8 cellular contexts compared by ENCODE assay signal in the genomic region with DNA sequence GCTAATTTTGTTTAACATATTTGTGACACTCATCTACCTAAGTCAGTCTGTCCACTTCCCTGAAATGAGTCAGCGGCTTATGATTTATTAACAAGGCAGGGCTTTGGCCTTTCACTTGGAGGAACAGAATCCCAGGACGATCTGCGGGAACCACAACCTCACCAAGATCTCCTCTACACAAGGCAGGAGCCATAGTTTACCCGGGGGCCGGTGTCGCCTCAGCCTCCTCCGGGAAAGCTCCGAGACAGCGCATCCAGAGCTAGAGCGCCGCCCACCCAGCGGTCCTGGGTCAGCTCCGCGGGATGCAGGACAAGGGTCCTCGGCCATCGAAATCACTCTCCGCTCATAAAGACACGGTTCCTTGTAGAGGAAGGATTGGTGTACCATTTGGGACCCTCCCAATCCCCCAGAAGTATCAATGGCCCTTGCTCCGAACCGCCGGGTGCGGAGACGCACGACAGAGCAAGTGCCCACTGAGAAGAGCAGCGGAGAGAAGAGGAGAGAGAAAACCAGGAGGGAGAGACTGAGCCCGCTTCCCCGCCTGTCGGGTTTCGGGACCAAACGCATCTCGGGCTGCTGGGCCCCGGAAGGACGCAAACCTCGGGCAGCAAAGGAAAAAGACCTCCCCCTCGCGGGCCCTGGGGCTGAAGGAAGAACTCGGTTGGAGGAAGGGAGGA. TPM values are rescaled to one million over a fixed set of nuclear protein-coding genes. Genes with fewer than 3 reads are reported as not detected.
DNase-seq lines count a peak whose midpoint lies in the region; ATAC-seq and TF ChIP-seq lines count a peak whose summit lies in the region.

No MANE protein-coding gene starts in this region.

- H3K36me3 ChIP-seq in skeletal muscle satellite cell (ENCODE audit: insufficient read depth, low read length), result no peaks in the 10 kb centered on the region

- H3K27me3 ChIP-seq in skeletal muscle satellite cell (ENCODE audit: control insufficient read depth, insufficient read depth, low read length), result no peaks in the 10 kb centered on the region

- H3K9me3 Mint-ChIP-seq in activated CD4-positive, alpha-beta memory T cell treated with anti-CD3 and anti-CD28 coated beads for 36 hours, result no peaks in the 10 kb centered on the region
- no peaks in the 10 kb centered on the region for H3K9me3 Mint-ChIP-seq in activated CD4-positive, alpha-beta memory T cell treated with anti-CD3 and anti-CD28 coated beads, Interleukin-2, amount 10 ng/mL, durations not matched to agents 7 days and 5 days
- no peaks in the 10 kb centered on the region for H3K9me3 Mint-ChIP-seq in WTC11

- H3K36me3 Mint-ChIP-seq in activated CD4-positive, alpha-beta memory T cell treated with anti-CD3 and anti-CD28 coated beads for 36 hours, result no peaks in the 10 kb centered on the region
- H3K36me3 Mint-ChIP-seq in activated CD4-positive, alpha-beta memory T cell treated with anti-CD3 and anti-CD28 coated beads, Interleukin-2, amount 10 ng/mL, durations not matched to agents 7 days and 5 days (ENCODE audit: low read depth), result no peaks in the 10 kb centered on the region
- no peaks in the 10 kb centered on the region for H3K36me3 Mint-ChIP-seq in WTC11

- H3K4me1 ChIP-seq in skeletal muscle satellite cell (ENCODE audit: control insufficient read depth, insufficient read depth, low read length), result peaks cover 53% of the 10 kb centered on the region

- H3K9ac ChIP-seq in skeletal muscle satellite cell (ENCODE audit: low read depth, low read length), result peak overlapping the region; percentile 72

- H3K4me3 ChIP-seq in skeletal muscle satellite cell (ENCODE audit: low read length), result peak overlapping the region; percentile 60

- DNase-seq in activated CD4-positive, alpha-beta memory T cell treated with anti-CD3 and anti-CD28 coated beads for 36 hours, result no peak
- no peak for DNase-seq in activated CD4-positive, alpha-beta memory T cell treated with anti-CD3 and anti-CD28 coated beads, Interleukin-2, amount 10 ng/mL, durations not matched to agents 7 days and 5 days
- DNase-seq in WTC11 (ENCODE audit: low spot score) (peak; percentile 38), hippocampal formation (lab: John Stamatoyannopoulos, UW) (peak; percentile 14 to 53), GM13976 (ENCODE audit: low spot score) (no peak), GM19240 (ENCODE audit: insufficient read length, low spot score) (no peak)
- no peak for DNase-seq in stimulated activated naive CD4-positive, alpha-beta T cell treated with Interleukin-2 at 50 U/mL for 16 hours (lab: John Stamatoyannopoulos, UW)

- in situ Hi-C loops in GM13976 (cut with MboI; ENCODE audit: low sequenced_read_pairs, unreplicated experiment), result loop anchor here (25.0 kb wide), 2 partner anchors 741 to 1066 kb away; no protein-coding TSS in a partner anchor

- H3K27ac Mint-ChIP-seq in activated CD4-positive, alpha-beta memory T cell treated with anti-CD3 and anti-CD28 coated beads for 36 hours, result no peak overlapping the region
- no peak overlapping the region for H3K27ac Mint-ChIP-seq in activated CD4-positive, alpha-beta memory T cell treated with anti-CD3 and anti-CD28 coated beads, Interleukin-2, amount 10 ng/mL, durations not matched to agents 7 days and 5 days
- no peak overlapping the region for H3K27ac Mint-ChIP-seq in WTC11

- H3K4me3 Mint-ChIP-seq in activated CD4-positive, alpha-beta memory T cell treated with anti-CD3 and anti-CD28 coated beads for 36 hours, result peak overlapping the region; percentile 20
- H3K4me3 Mint-ChIP-seq in activated CD4-positive, alpha-beta memory T cell treated with anti-CD3 and anti-CD28 coated beads, Interleukin-2, amount 10 ng/mL, durations not matched to agents 7 days and 5 days, result no peak overlapping the region
- H3K4me3 Mint-ChIP-seq in WTC11, result peak overlapping the region; percentile 73

- CTCF ChIA-PET in activated CD4-positive, alpha-beta memory T cell treated with anti-CD3 and anti-CD28 coated beads for 36 hours (lab: Charles Lee), result no interaction called here
- CTCF ChIA-PET in activated CD4-positive, alpha-beta memory T cell treated with anti-CD3 and anti-CD28 coated beads, Interleukin-2, amount 10 ng/mL, durations not matched to agents 7 days and 5 days (lab: Charles Lee), result no interaction called here
- CTCF ChIA-PET in WTC11 (lab: Charles Lee), result interaction anchor here (0.9 kb wide), 1 partner anchor 12 kb away, joined by 3 read pairs; no protein-coding TSS in a partner anchor

- peaks cover 36% of the 10 kb centered on the region for H3K27me3 Mint-ChIP-seq in activated CD4-positive, alpha-beta memory T cell treated with anti-CD3 and anti-CD28 coated beads for 36 hours
- peaks cover 57% of the 10 kb centered on the region for H3K27me3 Mint-ChIP-seq in activated CD4-positive, alpha-beta memory T cell treated with anti-CD3 and anti-CD28 coated beads, Interleukin-2, amount 10 ng/mL, durations not matched to agents 7 days and 5 days
- peaks cover 19% of the 10 kb centered on the region for H3K27me3 Mint-ChIP-seq in WTC11 (ENCODE audit: low read depth)

- ATAC-seq in WTC11, result peak; percentile 85

- peaks cover 11% of the 10 kb centered on the region for H3K4me1 Mint-ChIP-seq in activated CD4-positive, alpha-beta memory T cell treated with anti-CD3 and anti-CD28 coated beads for 36 hours (ENCODE audit: low read depth)
- peaks cover 6% of the 10 kb centered on the region for H3K4me1 Mint-ChIP-seq in activated CD4-positive, alpha-beta memory T cell treated with anti-CD3 and anti-CD28 coated beads, Interleukin-2, amount 10 ng/mL, durations not matched to agents 7 days and 5 days
- H3K4me1 Mint-ChIP-seq in WTC11, result peaks cover 13% of the 10 kb centered on the region

- H3K9me3 ChIP-seq in skeletal muscle satellite cell (replicated peaks; ENCODE audit: low read length), result no peaks in the 10 kb centered on the region

- peak overlapping the region; percentile 70 for H3K4me2 ChIP-seq in skeletal muscle satellite cell (ENCODE audit: low read length)

- intact Hi-C loops in activated CD4-positive, alpha-beta memory T cell treated with anti-CD3 and anti-CD28 coated beads for 36 hours (cut with micrococcal nuclease), result no loop called here

- POLR2A ChIA-PET in activated CD4-positive, alpha-beta memory T cell treated with anti-CD3 and anti-CD28 coated beads for 36 hours (lab: Charles Lee), result no interaction called here
- POLR2A ChIA-PET in activated CD4-positive, alpha-beta memory T cell treated with anti-CD3 and anti-CD28 coated beads, Interleukin-2, amount 10 ng/mL, durations not matched to agents 7 days and 5 days (lab: Charles Lee), result no interaction called here
- POLR2A ChIA-PET in WTC11 (lab: Charles Lee), result no interaction called here

- TF ChIP-seq CTCF in WTC11 (IDR thresholded peaks at IDR 0.05) (no peak), GM13976 (IDR thresholded peaks at IDR 0.05; ENCODE audit: borderline replicate concordance, control extremely low read depth, extremely low read depth, insufficient read depth, missing control alignments) (no peak)

TF ChIP-seq in WTC11, 78 proteins besides CTCF, POLR2A, EP300 and RAD21:
- TF ChIP-seq NFE2L1 (CRISPR knock-in tag; IDR thresholded peaks at IDR 0.05) (no peak), SMAD3 (CRISPR knock-in tag; IDR thresholded peaks at IDR 0.05; ENCODE audit: borderline replicate concordance) (no peak), NFATC4 (CRISPR knock-in tag; IDR thresholded peaks at IDR 0.05) (no peak), ZNF219 (CRISPR knock-in tag; IDR thresholded peaks at IDR 0.05; ENCODE audit: borderline replicate concordance) (no peak), HMGA2 (CRISPR knock-in tag; IDR thresholded peaks at IDR 0.05) (no peak), FOXK1 (CRISPR knock-in tag; IDR thresholded peaks at IDR 0.05) (no peak), GRHL2 (CRISPR knock-in tag; IDR thresholded peaks at IDR 0.05; ENCODE audit: insufficient replicate concordance, severe bottlenecking) (no peak), ZNF121 (CRISPR knock-in tag; IDR thresholded peaks at IDR 0.05) (no peak), NR2C2 (CRISPR knock-in tag; IDR thresholded peaks at IDR 0.05) (no peak)
TF ChIP-seq in WTC11: peak in this region for 0.

RNA-seq across cellular contexts. Expression of a gene that starts 13.1 kb away (rescaled TPM):
- 10 to 100 TPM; 20.3 to 20.6 TPM for total RNA-seq in activated CD4-positive, alpha-beta memory T cell treated with anti-CD3 and anti-CD28 coated beads for 36 hours
- total RNA-seq in activated CD4-positive, alpha-beta memory T cell treated with anti-CD3 and anti-CD28 coated beads, Interleukin-2, amount 10 ng/mL, durations not matched to agents 7 days and 5 days, result 10 to 100 TPM; 12.4 to 12.9 TPM
- 24.0 to 30.7 TPM (median 25.0 TPM) in 3 replicates for total RNA-seq in WTC11 (2021)
- total RNA-seq in skeletal muscle satellite cell (2012; rRNA removed), result 89.5 and 158 TPM in 2 replicates

Comparison
In these comparisons a context has a peak if more than half of its experiments do, and no peak if none do; other contexts are left out.
1. DNase-seq: peak in WTC11 (single experiment) and hippocampal formation (2 of 2); none in activated CD4-positive, alpha-beta memory T cell treated with anti-CD3 and anti-CD28 coated beads for 36 hours (single experiment), activated CD4-positive, alpha-beta memory T cell treated with anti-CD3 and anti-CD28 coated beads, Interleukin-2, amount 10 ng/mL, durations not matched to agents 7 days and 5 days (single experiment), GM13976 (single experiment), GM19240 (single experiment) and stimulated activated naive CD4-positive, alpha-beta T cell treated with Interleukin-2 at 50 U/mL for 16 hours (single experiment).